Comparison of ENCODE assay signal across 8 cellular contexts in the genomic region with DNA sequence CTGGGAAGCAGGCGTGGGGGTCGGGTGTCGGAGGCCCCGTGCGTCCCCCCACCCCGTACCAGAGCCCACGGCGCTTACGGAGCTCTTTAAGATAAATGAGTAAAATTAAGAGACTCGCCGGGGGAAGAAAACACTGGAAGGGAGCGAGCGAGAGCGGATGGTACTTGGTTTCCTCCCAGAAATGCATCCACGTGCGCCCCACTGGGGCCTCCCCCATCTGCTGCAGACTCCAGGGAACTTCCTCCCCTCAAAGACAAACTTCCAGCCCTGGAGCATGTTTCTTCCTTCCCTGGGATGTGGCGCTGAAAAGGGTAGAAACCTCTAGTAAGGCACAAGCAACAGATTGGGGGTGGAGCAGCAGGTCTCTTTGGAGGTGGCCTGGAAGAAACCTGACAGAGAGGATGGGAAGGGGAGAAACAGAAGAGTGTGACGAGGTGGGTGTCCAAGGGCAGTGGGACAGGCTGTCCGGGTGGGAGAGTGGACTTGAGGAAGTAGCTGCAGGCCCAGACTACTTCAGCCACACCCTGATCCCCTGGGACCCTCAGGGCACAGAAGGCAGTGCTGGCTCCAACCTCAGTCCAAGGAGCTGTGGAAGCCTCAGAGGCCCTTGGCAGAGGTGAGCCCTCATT.
DNase-seq lines count a peak whose midpoint lies in the region; ATAC-seq and TF ChIP-seq lines count a peak whose summit lies in the region.
"Not testable (repeated sequence)": the region's sequence is repeated elsewhere in the genome, so short reads cannot be mapped to it uniquely, and the experiment has no call there.

No MANE protein-coding gene starts in this region.

- H3K9me3 Mint-ChIP-seq in T-helper 2 cell treated with Interferon-gamma antibody and Interleukin-4, amounts not matched to agents 5 μg/mL and 100 μg/mL, for 36 hours; neural crest cell; stimulated activated naive CD8-positive, alpha-beta T cell treated with anti-CD3 and anti-CD28 coated beads, Interleukin-15, Interleukin-2, amounts not matched to agents 100 ng/mL and 50 ng/mL, for 24 hours: not testable (repeated sequence)

- H3K9ac ChIP-seq in HUES48 (ENCODE audit: low read depth, low read length), result not testable (repeated sequence)
- H3K9ac ChIP-seq in iPS-20b (ENCODE audit: low read depth, low read length), result peak overlapping the region; percentile 16; the same call in 1 of the 2 replicates

- peak overlapping the region; percentile 80 for H3K4me3 Mint-ChIP-seq in T-helper 2 cell treated with Interferon-gamma antibody and Interleukin-4, amounts not matched to agents 5 μg/mL and 100 μg/mL, for 36 hours
- peak overlapping the region; percentile 86 for H3K4me3 Mint-ChIP-seq in neural crest cell
- peak overlapping the region; percentile 58 for H3K4me3 Mint-ChIP-seq in stimulated activated naive CD8-positive, alpha-beta T cell treated with anti-CD3 and anti-CD28 coated beads, Interleukin-15, Interleukin-2, amounts not matched to agents 100 ng/mL and 50 ng/mL, for 24 hours

- H3K27me3 Mint-ChIP-seq in T-helper 2 cell treated with Interferon-gamma antibody and Interleukin-4, amounts not matched to agents 5 μg/mL and 100 μg/mL, for 36 hours (ENCODE audit: low read depth), result peaks cover 23% of the 10 kb centered on the region
- H3K27me3 Mint-ChIP-seq in neural crest cell (ENCODE audit: low read depth), result not testable (repeated sequence)
- H3K27me3 Mint-ChIP-seq in stimulated activated naive CD8-positive, alpha-beta T cell treated with anti-CD3 and anti-CD28 coated beads, Interleukin-15, Interleukin-2, amounts not matched to agents 100 ng/mL and 50 ng/mL, for 24 hours, result peaks cover 27% of the 10 kb centered on the region

- in situ Hi-C loops in astrocyte of the cerebellum (cut with HindIII; ENCODE audit: low sequenced_read_pairs), result not testable (repeated sequence)

- not testable (repeated sequence) for H3K27me3 ChIP-seq in AG04450 (ENCODE audit: control insufficient read depth, insufficient read depth, low read length)
- H3K27me3 ChIP-seq in HUES48 (ENCODE audit: control insufficient read depth, insufficient read depth, low read length) (peaks cover 39% of the 10 kb centered on the region), iPS-20b (ENCODE audit: insufficient read depth, low read length) (peaks cover 35% of the 10 kb centered on the region)

- not testable (repeated sequence) for H3K36me3 Mint-ChIP-seq in T-helper 2 cell treated with Interferon-gamma antibody and Interleukin-4, amounts not matched to agents 5 μg/mL and 100 μg/mL, for 36 hours (ENCODE audit: low read depth); neural crest cell (ENCODE audit: low read depth); stimulated activated naive CD8-positive, alpha-beta T cell treated with anti-CD3 and anti-CD28 coated beads, Interleukin-15, Interleukin-2, amounts not matched to agents 100 ng/mL and 50 ng/mL, for 24 hours (ENCODE audit: low read depth)

- CTCF ChIA-PET in AG04450 (lab: Charles Lee), result not testable (repeated sequence)

- H3K27ac Mint-ChIP-seq in T-helper 2 cell treated with Interferon-gamma antibody and Interleukin-4, amounts not matched to agents 5 μg/mL and 100 μg/mL, for 36 hours; stimulated activated naive CD8-positive, alpha-beta T cell treated with anti-CD3 and anti-CD28 coated beads, Interleukin-15, Interleukin-2, amounts not matched to agents 100 ng/mL and 50 ng/mL, for 24 hours: not testable (repeated sequence)
- peak overlapping the region; percentile 45 for H3K27ac Mint-ChIP-seq in neural crest cell (ENCODE audit: unreplicated experiment)

- peak overlapping the region; percentile 58 for H3K4me3 ChIP-seq in AG04450 (ENCODE audit: low read depth, low read length)
- H3K4me3 ChIP-seq in HUES48 (ENCODE audit: low read depth, low read length), result peak overlapping the region; percentile 66
- H3K4me3 ChIP-seq in astrocyte of the cerebellum (ENCODE audit: low read depth, low read length), result peak overlapping the region; percentile 41
- peak overlapping the region; percentile 60 for H3K4me3 ChIP-seq in iPS-20b (ENCODE audit: low read length)

- H3K27ac ChIP-seq in AG04450 (ENCODE audit: low read depth, low read length), result peak overlapping the region; percentile 81
- not testable (repeated sequence) for H3K27ac ChIP-seq in HUES48 (ENCODE audit: low read depth, low read length); iPS-20b (ENCODE audit: low read length)

- H3K9me3 ChIP-seq in AG04450 (ENCODE audit: control insufficient read depth, insufficient read depth, low read length); HUES48 (ENCODE audit: control insufficient read depth, insufficient read depth, low read length); iPS-20b (ENCODE audit: insufficient read depth, low read depth, low read length): not testable (repeated sequence)

- not testable (repeated sequence) for H3K4me1 ChIP-seq in HUES48 (ENCODE audit: control insufficient read depth, insufficient read depth, low read length); iPS-20b (ENCODE audit: insufficient read depth, low read length)

- ATAC-seq in esophagus mucosa, result peak; percentile 21

- POLR2A ChIA-PET in AG04450 (lab: Yijun Ruan, JAX), result not testable (repeated sequence)

- not testable (repeated sequence) for TF ChIP-seq CTCF in AG04450 (IDR thresholded peaks at IDR 0.05; ENCODE audit: low read depth, low read length); astrocyte of the cerebellum (IDR thresholded peaks at IDR 0.05; ENCODE audit: low read depth, low read length, missing control alignments); neural crest cell (conservative IDR thresholded peaks at IDR 0.05)

- H3K4me1 Mint-ChIP-seq in T-helper 2 cell treated with Interferon-gamma antibody and Interleukin-4, amounts not matched to agents 5 μg/mL and 100 μg/mL, for 36 hours (ENCODE audit: low read depth), result not testable (repeated sequence)
- peaks cover 17% of the 10 kb centered on the region for H3K4me1 Mint-ChIP-seq in neural crest cell
- H3K4me1 Mint-ChIP-seq in stimulated activated naive CD8-positive, alpha-beta T cell treated with anti-CD3 and anti-CD28 coated beads, Interleukin-15, Interleukin-2, amounts not matched to agents 100 ng/mL and 50 ng/mL, for 24 hours (ENCODE audit: low read depth), result peaks cover 12% of the 10 kb centered on the region

- not testable (repeated sequence) for DNase-seq in AG04450 (ENCODE audit: low read depth, low spot score); T-helper 2 cell treated with Interferon-gamma antibody and Interleukin-4, amounts not matched to agents 5 μg/mL and 100 μg/mL, for 36 hours (ENCODE audit: low spot score); astrocyte of the cerebellum (ENCODE audit: low read depth); neural crest cell (ENCODE audit: low read depth, low spot score)

- H3K36me3 ChIP-seq in HUES48 (ENCODE audit: control insufficient read depth, insufficient read depth, low read length); iPS-20b (ENCODE audit: insufficient read depth, low read depth, low read length): not testable (repeated sequence)
